ENCODE assay signal across 1 cellular context in the genomic region with DNA sequence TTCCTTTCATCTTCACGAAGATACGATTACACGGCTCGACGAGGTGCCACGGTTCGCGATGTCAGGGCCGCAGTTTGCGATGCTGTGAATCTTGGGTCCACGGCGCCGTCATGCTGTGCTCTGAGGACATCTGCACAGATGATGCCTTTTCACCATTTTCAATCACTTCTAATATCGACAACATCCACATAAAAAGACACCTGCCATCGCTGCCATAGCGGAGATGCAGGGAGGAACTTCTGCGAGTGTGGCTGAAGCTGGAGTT.
TF ChIP-seq lines count a peak whose summit lies in the region.

No MANE protein-coding gene starts in this region.

TF ChIP-seq in H1, 55 proteins besides CTCF, POLR2A, EP300 and RAD21:
- no peak for TF ChIP-seq ASH2L (IDR thresholded peaks at IDR 0.05; ENCODE audit: low read length)
- TF ChIP-seq POLR2AphosphoS5 (IDR thresholded peaks at IDR 0.05; ENCODE audit: low read depth, low read length): no peak
- no peak for TF ChIP-seq RXRA (IDR thresholded peaks at IDR 0.05; ENCODE audit: insufficient read depth, low read depth, low read length)
- TF ChIP-seq RBBP5 (IDR thresholded peaks at IDR 0.05; ENCODE audit: borderline replicate concordance, low read depth, low read length): no peak
- TF ChIP-seq BCL11A (IDR thresholded peaks at IDR 0.05; ENCODE audit: low read depth in 2 of 2, low read length in 2 of 2): no peak
- no peak for TF ChIP-seq JUN (IDR thresholded peaks at IDR 0.05; ENCODE audit: low read depth, low read length)
- no peak for TF ChIP-seq PHF8 (conservative IDR thresholded peaks at IDR 0.05; ENCODE audit: low read depth, low read length)
- no peak for TF ChIP-seq SIN3A (conservative IDR thresholded peaks at IDR 0.05 in 1 of 2, IDR thresholded peaks at IDR 0.05 in 1 of 2; ENCODE audit: low read depth in 1 of 2, low read length in 2 of 2)
- no peak for TF ChIP-seq SAP30 (IDR thresholded peaks at IDR 0.05; ENCODE audit: insufficient read depth, insufficient replicate concordance, low read length)
- no peak for TF ChIP-seq SIRT6 (IDR thresholded peaks at IDR 0.05; ENCODE audit: low read length)
- TF ChIP-seq SP4 (IDR thresholded peaks at IDR 0.05; ENCODE audit: low read length): no peak
- TF ChIP-seq CTBP2 (IDR thresholded peaks at IDR 0.05; ENCODE audit: borderline replicate concordance, insufficient read depth, insufficient read length, low read length): no peak
- TF ChIP-seq, protein P1, sequence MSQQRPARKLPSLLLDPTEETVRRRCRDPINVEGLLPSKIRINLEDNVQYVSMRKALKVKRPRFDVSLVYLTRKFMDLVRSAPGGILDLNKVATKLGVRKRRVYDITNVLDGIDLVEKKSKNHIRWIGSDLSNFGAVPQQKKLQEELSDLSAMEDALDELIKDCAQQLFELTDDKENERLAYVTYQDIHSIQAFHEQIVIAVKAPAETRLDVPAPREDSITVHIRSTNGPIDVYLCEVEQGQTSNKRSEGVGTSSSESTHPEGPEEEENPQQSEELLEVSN (IDR thresholded peaks at IDR 0.05): no peak
- no peak for TF ChIP-seq CREB1 (IDR thresholded peaks at IDR 0.05)
- TF ChIP-seq GTF2F1 (IDR thresholded peaks at IDR 0.05; ENCODE audit: borderline replicate concordance, low read depth, low read length): no peak
- TF ChIP-seq BACH1 (IDR thresholded peaks at IDR 0.05; ENCODE audit: low read length): no peak
- TF ChIP-seq SIX5 (IDR thresholded peaks at IDR 0.05; ENCODE audit: low read depth, low read length): no peak
- TF ChIP-seq TAF7 (optimal IDR thresholded peaks at IDR 0.05; ENCODE audit: borderline replicate concordance, low read depth, low read length): no peak
- TF ChIP-seq NANOG (IDR thresholded peaks at IDR 0.05; ENCODE audit: insufficient read depth, low read depth, low read length, poor library complexity, severe bottlenecking): no peak
